Comparison of ENCODE assay signal across 8 cellular contexts in genomic region chr1:24642481-24643361, GRCh38. TPM values are rescaled to one million over a fixed set of nuclear protein-coding genes. Genes with fewer than 3 reads are reported as not detected.
A peak's percentile ranks its signal among the peaks of the same experiment; 100 is the strongest.
DNase-seq lines count a peak whose midpoint lies in the region; ATAC-seq and TF ChIP-seq lines count a peak whose summit lies in the region.

Gene SRRM1, plus strand, starts transcription at chr1:24643302. Its CDS starts 25 bp downstream, at chr1:24643327.

- H3K36me3 ChIP-seq in spleen = peaks cover 3 to 28% (median 20%) of the 10 kb centered on the region in 6 donors

- H3K9me3 ChIP-seq in spleen = no peaks in the 10 kb centered on the region

- H3K4me3 ChIP-seq in AG09309 (ENCODE audit: control insufficient read depth, low read depth, low read length) (peak within 1 kb of the TSS; percentile 88), spleen (peak within 1 kb of the TSS; percentile 73 to 96 (median 91))

- 0% methylated on average over 32 to 95 of the region's 95 CpGs for WGBS in spleen, 5 donors

- TF ChIP-seq POLR2A in GM18951 (IDR thresholded peaks at IDR 0.05; ENCODE audit: extremely low read depth, insufficient read depth, insufficient read length) (peak; percentile 86), spleen (IDR thresholded peaks at IDR 0.05) (peak; percentile 85 to 98 (median 97))

- H3K4me1 ChIP-seq in spleen = peaks cover 24 to 55% (median 36%) of the 10 kb centered on the region in 6 donors

- peak within 1 kb of the TSS; percentile 94 to 100 (median 99) for H3K27ac ChIP-seq in spleen

- ATAC-seq in HG03196 (IDR thresholded peaks at IDR 0.05; ENCODE audit: unreplicated experiment) = peak; percentile 86

- in situ Hi-C loops in GM18951 (cut with MboI; ENCODE audit: low sequenced_read_pairs, unreplicated experiment) = no loop called here

- peak; percentile 99 for DNase-seq in AG09309 (ENCODE audit: low read depth)
- peak; percentile 98 for DNase-seq in NCI-H345 treated with DMSO at 0.1 percent for 48 hours (lab: John Stamatoyannopoulos, UW; ENCODE audit: unreplicated experiment)
- DNase-seq in activated CD4-positive, CD25-positive, alpha-beta regulatory T cell (lab: John Stamatoyannopoulos, UW) = peak; percentile 90 to 97 (median 94)
- peak; percentile 100 for DNase-seq in central memory CD4-positive, alpha-beta T cell
- peak; percentile 99 for DNase-seq in inferior parietal cortex (ENCODE audit: extremely low spot score)
- peak; percentile 100 for DNase-seq in spleen

- TF ChIP-seq CTCF in AG09309 (IDR thresholded peaks at IDR 0.05; ENCODE audit: control insufficient read depth, insufficient read depth, low read depth, low read length, missing control alignments) (peak; percentile 10), spleen (IDR thresholded peaks at IDR 0.05 in 8 of 11, conservative IDR thresholded peaks at IDR 0.05 in 3 of 11) (peak in 6 of 11 experiments; percentile 14 to 58 (median 38))

- intact Hi-C loops in spleen (cut with DNase I; ENCODE audit: low total_unique reads) = no loop called here

- H3K27me3 ChIP-seq in spleen (replicated peaks in 1 of 7) = no peaks in the 10 kb centered on the region

RNA-seq across cellular contexts. Expression of gene SRRM1, which starts in this region (rescaled TPM):
- total RNA-seq in spleen = 100 to 1,000 TPM; 129 to 169 (median 150) TPM
- 10 to 100 TPM; 25.6 to 42.2 (median 41.8) TPM for polyA plus RNA-seq in spleen

Comparison
In these comparisons a context has a peak if more than half of its experiments do, and no peak if none do; other contexts are left out.
1. Peak in every context shown above with its lines: DNase-seq, ATAC-seq, H3K4me3 ChIP-seq and H3K27ac ChIP-seq.